ENCODE assay signal across 14 cellular contexts in the genomic region with DNA sequence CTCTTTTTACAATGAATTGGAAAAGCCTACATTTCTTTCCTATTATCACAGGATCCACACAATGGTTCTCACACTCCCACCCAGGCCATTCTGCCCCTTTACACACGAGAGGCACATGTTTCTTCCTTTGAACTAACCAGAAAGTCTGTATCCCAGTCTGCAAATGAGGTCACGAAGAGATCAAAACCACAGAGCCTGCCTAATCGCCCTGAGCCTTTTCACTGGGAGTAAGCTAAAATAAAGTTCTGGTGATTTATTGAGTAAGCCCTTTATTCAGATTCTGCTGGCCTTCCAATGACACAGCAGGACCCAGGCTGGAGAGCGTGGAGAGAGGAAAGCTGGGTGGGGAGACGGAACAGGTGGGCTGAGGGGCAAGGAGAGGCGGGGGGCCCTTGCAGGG.
DNase-seq lines count a peak whose midpoint lies in the region; ATAC-seq, FAIRE-seq and TF ChIP-seq lines count a peak whose summit lies in the region.
"Had no signal": no experiment of that assay in that cellular context is flagged by ENCODE, and none has a peak within 500 bp of the region (broad histone marks: within the 10 kb centered on the region; RNA-seq: fewer than 3 reads in every experiment).

No MANE protein-coding gene starts in this region.

- no peak for FAIRE-seq in GM12892 (lab: Jason Lieb, UNC)

- intact Hi-C loops in activated T-helper 2 cell treated with anti-CD3 and anti-CD28 coated beads, Interferon-gamma antibody, Interleukin-2, Interleukin-4, amounts not matched to agents 10 μg/mL and 5 μg/mL and 100 μg/mL, durations not matched to agents 14 hours and 24 hours and 36 hours (cut with micrococcal nuclease): no loop called here

- TF ChIP-seq POLR2A in GM12892 (IDR thresholded peaks at IDR 0.05; ENCODE audit: low read depth, low read length): no peak

- ATAC-seq in activated T-cell treated with anti-CD3 and anti-CD28 coated beads, Interleukin-2, amount 50 U/mL, for 4 hours: no peak
- no peak for ATAC-seq in GM18867 (IDR thresholded peaks at IDR 0.05; ENCODE audit: unreplicated experiment)
- ATAC-seq: heart left ventricle, mucosa of descending colon had no signal

- H3K36me3 Mint-ChIP-seq in activated T-cell treated with anti-CD3 and anti-CD28 coated beads, Interleukin-2, amount 50 U/mL, for 24 hours (ENCODE audit: low read depth): peaks cover 24% of the 10 kb centered on the region
- peaks cover 26% of the 10 kb centered on the region for H3K36me3 Mint-ChIP-seq in activated T-cell treated with anti-CD3 and anti-CD28 coated beads, Interleukin-2, amount 50 U/mL, for 4 hours (ENCODE audit: insufficient read depth)
- peaks cover 19% of the 10 kb centered on the region for H3K36me3 Mint-ChIP-seq in activated T-helper 2 cell treated with anti-CD3 and anti-CD28 coated beads, Interferon-gamma antibody, Interleukin-2, Interleukin-4, amounts not matched to agents 10 μg/mL and 5 μg/mL and 100 μg/mL, durations not matched to agents 14 hours and 24 hours and 36 hours (ENCODE audit: low read depth)

- H3K27ac Mint-ChIP-seq in activated T-cell treated with anti-CD3 and anti-CD28 coated beads, Interleukin-2, amount 50 U/mL, for 24 hours: peak overlapping the region; percentile 3
- no peak overlapping the region for H3K27ac Mint-ChIP-seq in activated T-helper 2 cell treated with anti-CD3 and anti-CD28 coated beads, Interferon-gamma antibody, Interleukin-2, Interleukin-4, amounts not matched to agents 10 μg/mL and 5 μg/mL and 100 μg/mL, durations not matched to agents 14 hours and 24 hours and 36 hours

- H3K4me3 ChIP-seq in astrocyte of the cerebellum (ENCODE audit: low read depth, low read length): no peak overlapping the region
- H3K4me3 ChIP-seq: heart left ventricle, mucosa of descending colon, stomach had no signal

- in situ Hi-C loops in astrocyte of the cerebellum (cut with HindIII; ENCODE audit: low sequenced_read_pairs): no loop called here

- DNase-seq in activated T-cell treated with anti-CD3 and anti-CD28 coated beads, Interleukin-2, amount 50 U/mL, for 24 hours: no peak
- DNase-seq in activated T-cell treated with anti-CD3 and anti-CD28 coated beads, Interleukin-2, amount 50 U/mL, for 4 hours: no peak
- DNase-seq in astrocyte of the cerebellum (ENCODE audit: low read depth) (peak; percentile 62), left kidney (ENCODE audit: low read depth, low spot score) (peak; percentile 71), stromal cell of bone marrow (ENCODE audit: low read depth) (peak; percentile 9), GM12892 (ENCODE audit: insufficient read length) (no peak)
- no peak for DNase-seq in activated T-helper 2 cell treated with anti-CD3 and anti-CD28 coated beads, Interferon-gamma antibody, Interleukin-2, Interleukin-4, amounts not matched to agents 10 μg/mL and 5 μg/mL and 100 μg/mL, durations not matched to agents 14 hours and 24 hours and 36 hours (ENCODE audit: low spot score)
- DNase-seq: cerebellar nuclear complex, GDM1, heart left ventricle, mucosa of descending colon, NCI-H1105, stomach had no signal

- H3K4me3 Mint-ChIP-seq in activated T-cell treated with anti-CD3 and anti-CD28 coated beads, Interleukin-2, amount 50 U/mL, for 24 hours: no peak overlapping the region
- no peak overlapping the region for H3K4me3 Mint-ChIP-seq in activated T-cell treated with anti-CD3 and anti-CD28 coated beads, Interleukin-2, amount 50 U/mL, for 4 hours
- no peak overlapping the region for H3K4me3 Mint-ChIP-seq in activated T-helper 2 cell treated with anti-CD3 and anti-CD28 coated beads, Interferon-gamma antibody, Interleukin-2, Interleukin-4, amounts not matched to agents 10 μg/mL and 5 μg/mL and 100 μg/mL, durations not matched to agents 14 hours and 24 hours and 36 hours (ENCODE audit: low read depth)

- H3K27me3 Mint-ChIP-seq in activated T-cell treated with anti-CD3 and anti-CD28 coated beads, Interleukin-2, amount 50 U/mL, for 24 hours: no peaks in the 10 kb centered on the region
- no peaks in the 10 kb centered on the region for H3K27me3 Mint-ChIP-seq in activated T-cell treated with anti-CD3 and anti-CD28 coated beads, Interleukin-2, amount 50 U/mL, for 4 hours (ENCODE audit: low read depth)
- H3K27me3 Mint-ChIP-seq in activated T-helper 2 cell treated with anti-CD3 and anti-CD28 coated beads, Interferon-gamma antibody, Interleukin-2, Interleukin-4, amounts not matched to agents 10 μg/mL and 5 μg/mL and 100 μg/mL, durations not matched to agents 14 hours and 24 hours and 36 hours (ENCODE audit: low read depth): no peaks in the 10 kb centered on the region

- no peaks in the 10 kb centered on the region for H3K9me3 Mint-ChIP-seq in activated T-cell treated with anti-CD3 and anti-CD28 coated beads, Interleukin-2, amount 50 U/mL, for 24 hours
- no peaks in the 10 kb centered on the region for H3K9me3 Mint-ChIP-seq in activated T-cell treated with anti-CD3 and anti-CD28 coated beads, Interleukin-2, amount 50 U/mL, for 4 hours
- H3K9me3 Mint-ChIP-seq in activated T-helper 2 cell treated with anti-CD3 and anti-CD28 coated beads, Interferon-gamma antibody, Interleukin-2, Interleukin-4, amounts not matched to agents 10 μg/mL and 5 μg/mL and 100 μg/mL, durations not matched to agents 14 hours and 24 hours and 36 hours: no peaks in the 10 kb centered on the region

- peaks cover 6% of the 10 kb centered on the region for H3K4me1 Mint-ChIP-seq in activated T-cell treated with anti-CD3 and anti-CD28 coated beads, Interleukin-2, amount 50 U/mL, for 24 hours (ENCODE audit: low read depth)
- H3K4me1 Mint-ChIP-seq in activated T-cell treated with anti-CD3 and anti-CD28 coated beads, Interleukin-2, amount 50 U/mL, for 4 hours (ENCODE audit: low read depth): no peaks in the 10 kb centered on the region
- H3K4me1 Mint-ChIP-seq in activated T-helper 2 cell treated with anti-CD3 and anti-CD28 coated beads, Interferon-gamma antibody, Interleukin-2, Interleukin-4, amounts not matched to agents 10 μg/mL and 5 μg/mL and 100 μg/mL, durations not matched to agents 14 hours and 24 hours and 36 hours (ENCODE audit: low read depth): peaks cover 6% of the 10 kb centered on the region

- no peak for TF ChIP-seq CTCF in astrocyte of the cerebellum (IDR thresholded peaks at IDR 0.05; ENCODE audit: low read depth, low read length, missing control alignments)

Comparison
In these comparisons a context has a peak if more than half of its experiments do, and no peak if none do; other contexts are left out.
1. DNase-seq: peak in astrocyte of the cerebellum (single experiment), left kidney (single experiment) and stromal cell of bone marrow (single experiment); none in activated T-cell treated with anti-CD3 and anti-CD28 coated beads, Interleukin-2, amount 50 U/mL, for 24 hours (single experiment), activated T-cell treated with anti-CD3 and anti-CD28 coated beads, Interleukin-2, amount 50 U/mL, for 4 hours (single experiment), GM12892 (single experiment) and activated T-helper 2 cell treated with anti-CD3 and anti-CD28 coated beads, Interferon-gamma antibody, Interleukin-2, Interleukin-4, amounts not matched to agents 10 μg/mL and 5 μg/mL and 100 μg/mL, durations not matched to agents 14 hours and 24 hours and 36 hours (single experiment).